In the genomic region with DNA sequence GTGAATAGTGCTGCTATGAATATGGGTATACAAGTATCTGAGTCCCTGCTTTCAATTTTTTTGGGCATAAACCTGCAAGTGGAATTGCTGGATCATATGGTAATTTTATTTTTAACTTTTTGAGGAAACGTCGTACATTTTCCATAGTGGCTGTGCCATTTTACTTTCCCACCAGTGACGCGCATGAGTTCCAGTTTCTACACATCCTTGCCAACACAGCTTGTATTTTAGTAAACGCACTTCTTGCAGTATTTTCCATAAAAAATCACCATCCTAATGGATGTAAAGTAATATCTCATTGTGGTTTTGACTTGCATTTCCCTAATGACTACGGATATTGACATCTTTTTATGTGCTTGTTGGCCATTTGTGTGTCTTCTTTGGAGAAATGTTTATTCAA, we compare ENCODE assay signal across 29 cellular contexts.
"Had no signal": no experiment of that assay in that cellular context is flagged by ENCODE, and none has a peak within 500 bp of the region (broad histone marks: within the 10 kb centered on the region; RNA-seq: fewer than 3 reads in every experiment).

No MANE protein-coding gene starts in this region.

- H3K27me3 Mint-ChIP-seq: memory B cell, naive B cell, type B pancreatic cell had no signal

- H3K9me3 Mint-ChIP-seq: dendritic cell treated with granulocyte-macrophage colony-stimulating factor and Interleukin-4, amounts not matched to agents 40 ng/mL and 50 ng/mL, for 4 days; effector memory CD8-positive, alpha-beta T cell; memory B cell; natural killer cell treated with Interleukin-12 subunit alpha and Interleukin-12 subunit beta and Interleukin-15 and Interleukin-18, amount 100 ng/mL, for 72 hours; neural progenitor cell; stimulated activated effector memory CD8-positive, alpha-beta T cell treated with anti-CD3 and anti-CD28 coated beads, Interleukin-12 subunit alpha, Interleukin-12 subunit beta, amount 100 ng/mL, for 72 hours; type B pancreatic cell had no signal

- H3K36me3 ChIP-seq: colonic mucosa, gastroesophageal sphincter, heart left ventricle, neural progenitor cell, prostate gland, right atrium auricular region, tibial artery had no signal

- H3K36me3 Mint-ChIP-seq: memory B cell; naive B cell; natural killer cell treated with Interleukin-12 subunit alpha and Interleukin-12 subunit beta and Interleukin-15 and Interleukin-18, amount 100 ng/mL, for 72 hours; neural progenitor cell; stimulated activated effector memory CD8-positive, alpha-beta T cell treated with anti-CD3 and anti-CD28 coated beads, Interleukin-12 subunit alpha, Interleukin-12 subunit beta, amount 100 ng/mL, for 72 hours; type B pancreatic cell had no signal

- H3K4me1 ChIP-seq: colonic mucosa, foreskin keratinocyte, gastroesophageal sphincter, neural progenitor cell, prostate gland, right atrium auricular region, testis had no signal

- H3K4me3 ChIP-seq: colonic mucosa, gastroesophageal sphincter, heart left ventricle, hepatocyte, lung, mucosa of descending colon, neural progenitor cell, prostate gland, right atrium auricular region, testis, tibial artery had no signal

- H2AFZ ChIP-seq: hepatocyte, neural progenitor cell had no signal

- H3K79me2 ChIP-seq: hepatocyte had no signal

- H3K27ac ChIP-seq: colonic mucosa, epithelial cell of prostate, foreskin keratinocyte, gastroesophageal sphincter, heart left ventricle, hepatocyte, neural progenitor cell, prostate gland, right atrium auricular region, testis, tibial artery had no signal

- DNase-seq: colonic mucosa; effector memory CD8-positive, alpha-beta T cell; foreskin keratinocyte; heart left ventricle; kidney; mucosa of descending colon; naive B cell; stimulated activated CD4-positive, alpha-beta T cell treated with anti-CD3 and anti-CD28 coated beads, Interleukin-2, amount 100 ng/mL, for 24 hours; stimulated activated CD4-positive, alpha-beta T cell treated with anti-CD3 and anti-CD28 coated beads, Interleukin-4, amount 100 ng/mL, for 24 hours; stimulated activated naive CD8-positive, alpha-beta T cell treated with anti-CD3 and anti-CD28 coated beads, Interleukin-15, Interleukin-2, amounts not matched to agents 100 U/mL and 50 U/mL, for 24 hours; substantia nigra; testis; tibial artery had no signal

- H3K4me1 Mint-ChIP-seq: memory B cell, neural progenitor cell had no signal

- H3K9me3 ChIP-seq: colonic mucosa, gastroesophageal sphincter, heart left ventricle, mucosa of descending colon, prostate gland, right atrium auricular region, testis, tibial artery had no signal

- H3K9ac ChIP-seq: neural progenitor cell had no signal

- H3K27me3 ChIP-seq: colonic mucosa, foreskin keratinocyte, gastroesophageal sphincter, heart left ventricle, hepatocyte, neural progenitor cell, right atrium auricular region, testis, tibial artery had no signal

- H3K4me2 ChIP-seq: hepatocyte, neural progenitor cell had no signal

- H3K4me3 Mint-ChIP-seq: dendritic cell treated with granulocyte-macrophage colony-stimulating factor and Interleukin-4, amounts not matched to agents 40 ng/mL and 50 ng/mL, for 4 days; effector memory CD8-positive, alpha-beta T cell; memory B cell; naive B cell; natural killer cell treated with Interleukin-12 subunit alpha and Interleukin-12 subunit beta and Interleukin-15 and Interleukin-18, amount 100 ng/mL, for 72 hours; neural progenitor cell; stimulated activated effector memory CD8-positive, alpha-beta T cell treated with anti-CD3 and anti-CD28 coated beads, Interleukin-12 subunit alpha, Interleukin-12 subunit beta, amount 100 ng/mL, for 72 hours; type B pancreatic cell had no signal

- H3K27ac Mint-ChIP-seq: dendritic cell treated with granulocyte-macrophage colony-stimulating factor and Interleukin-4, amounts not matched to agents 40 ng/mL and 50 ng/mL, for 4 days; effector memory CD8-positive, alpha-beta T cell; memory B cell; natural killer cell treated with Interleukin-12 subunit alpha and Interleukin-12 subunit beta and Interleukin-15 and Interleukin-18, amount 100 ng/mL, for 72 hours; neural progenitor cell; stimulated activated effector memory CD8-positive, alpha-beta T cell treated with anti-CD3 and anti-CD28 coated beads, Interleukin-12 subunit alpha, Interleukin-12 subunit beta, amount 100 ng/mL, for 72 hours; type B pancreatic cell had no signal

- FAIRE-seq: endometrium, kidney had no signal

- ATAC-seq: effector memory CD8-positive, alpha-beta T cell; esophagus mucosa; foreskin keratinocyte; gastroesophageal sphincter; heart left ventricle; left lobe of liver; mucosa of descending colon; natural killer cell treated with Interleukin-12 subunit alpha and Interleukin-12 subunit beta and Interleukin-15 and Interleukin-18, amount 100 ng/mL, for 72 hours; sciatic nerve; stimulated activated effector memory CD8-positive, alpha-beta T cell treated with anti-CD3 and anti-CD28 coated beads, Interleukin-12 subunit alpha, Interleukin-12 subunit beta, amount 100 ng/mL, for 72 hours; stimulated activated naive CD8-positive, alpha-beta T cell treated with anti-CD3 and anti-CD28 coated beads, Interleukin-15, Interleukin-2, amounts not matched to agents 100 U/mL and 50 U/mL, for 24 hours had no signal
